ENCODE assay signal across 7 cellular contexts in genomic region chr4:20251061-20251795, GRCh38. TPM values are rescaled to one million over a fixed set of nuclear protein-coding genes. Genes with fewer than 3 reads are reported as not detected.
A peak's percentile ranks its signal among the peaks of the same experiment; 100 is the strongest.
DNase-seq lines count a peak whose midpoint lies in the region; ATAC-seq and TF ChIP-seq lines count a peak whose summit lies in the region.

No MANE protein-coding gene starts in this region.

- H3K4me1 ChIP-seq in HUES64 (ENCODE audit: insufficient read depth, low read length) (peaks cover 21% of the 10 kb centered on the region), endodermal cell (ENCODE audit: control insufficient read depth, insufficient read depth, low read length) (peaks cover 6% of the 10 kb centered on the region), psoas muscle (peaks cover 4% of the 10 kb centered on the region)

- H3K9me3 ChIP-seq in HUES64 (ENCODE audit: insufficient read depth, low read depth, low read length) (no peaks in the 10 kb centered on the region), endodermal cell (ENCODE audit: control insufficient read depth, low read length) (no peaks in the 10 kb centered on the region), psoas muscle (no peaks in the 10 kb centered on the region)

- TF ChIP-seq CTCF in endodermal cell (conservative IDR thresholded peaks at IDR 0.05) (no peak), psoas muscle (IDR thresholded peaks at IDR 0.05) (no peak)

- 4% methylated on average over 33 of the region's 35 CpGs for WGBS in HUES64
- 6 to 8% methylated on average over 14 to 35 of the region's 35 CpGs for WGBS in endodermal cell (ENCODE audit: insufficient coverage in 1 of 2, insufficient read length in 1 of 2), 2 experiments
- WGBS in psoas muscle, 3 donors = 3 to 5% (median 5%) methylated on average over 21 to 35 of the region's 35 CpGs

- H3K9me3 Mint-ChIP-seq in endodermal cell = no peaks in the 10 kb centered on the region

- peak overlapping the region; percentile 75 for H3K4me3 ChIP-seq in HUES64 (ENCODE audit: low read length)
- peak overlapping the region; percentile 80 for H3K4me3 ChIP-seq in endodermal cell (ENCODE audit: low read length)
- H3K4me3 ChIP-seq in psoas muscle = peak overlapping the region; percentile 77

- H3K27me3 Mint-ChIP-seq in endodermal cell (ENCODE audit: insufficient read depth) = peaks cover 66% of the 10 kb centered on the region

- H3K9ac ChIP-seq in HUES64 (ENCODE audit: low read depth, low read length) (peak overlapping the region; percentile 70), endodermal cell (ENCODE audit: extremely low read depth, low read length, poor library complexity, severe bottlenecking) (peak overlapping the region; percentile 28)

- ATAC-seq in GM19395 (IDR thresholded peaks at IDR 0.05; ENCODE audit: unreplicated experiment) (peak; percentile 15), psoas muscle (peak in 1 of 4 donors; percentile 19)

- peaks cover 33% of the 10 kb centered on the region for H3K4me1 Mint-ChIP-seq in endodermal cell

- no peaks in the 10 kb centered on the region for H3K36me3 Mint-ChIP-seq in endodermal cell (ENCODE audit: low read depth)

- H3K27ac ChIP-seq in HUES64 (ENCODE audit: low read depth, low read length) (no peak overlapping the region), endodermal cell (ENCODE audit: low read depth, low read length) (no peak overlapping the region), psoas muscle (peak overlapping the region; percentile 64)

- no peaks in the 10 kb centered on the region for H3K36me3 ChIP-seq in HUES64 (ENCODE audit: insufficient read depth, low read length)
- no peaks in the 10 kb centered on the region for H3K36me3 ChIP-seq in endodermal cell (ENCODE audit: control insufficient read depth, insufficient read depth, low read length)
- no peaks in the 10 kb centered on the region for H3K36me3 ChIP-seq in psoas muscle (ENCODE audit: insufficient read depth in 1 of 2, low read depth in 1 of 2)

- no peak for DNase-seq in endodermal cell
- no peak for DNase-seq in psoas muscle
- DNase-seq in iPS-NIHi7 (ENCODE audit: extremely low spot score) = no peak
- DNase-seq in NCI-H524 treated with DMSO at 0.1 percent for 48 hours (lab: John Stamatoyannopoulos, UW) = no peak
- DNase-seq in germinal center (ENCODE audit: low spot score) = no peak

- intact Hi-C loops in psoas muscle (cut with DNase I) = no loop called here

- H3K27me3 ChIP-seq in HUES64 (ENCODE audit: insufficient read depth, low read length) (peaks cover 66% of the 10 kb centered on the region), endodermal cell (ENCODE audit: control insufficient read depth, insufficient read depth, low read length, poor library complexity, severe bottlenecking) (peaks cover 58% of the 10 kb centered on the region), psoas muscle (ENCODE audit: insufficient read depth in 3 of 3, low read length in 2 of 3) (peaks cover 0 to 35% (median 21%) of the 10 kb centered on the region in 3 donors)

- peak overlapping the region; percentile 66 for H3K4me3 Mint-ChIP-seq in endodermal cell

- no peak overlapping the region for H3K27ac Mint-ChIP-seq in endodermal cell

RNA-seq across cellular contexts. Expression of gene SLIT2, which starts 0.5 kb away (rescaled TPM):
- polyA plus RNA-seq in HUES64 (2013, experiment 1 of 2) = 12.5 TPM
- polyA plus RNA-seq in HUES64 (2013, experiment 2 of 2) = 23.1 TPM
- total RNA-seq in endodermal cell (1 to 10 TPM; 3.4 to 3.5 TPM), psoas muscle (1 to 10 TPM; 4.7 to 9.0 (median 6.1) TPM)
- polyA plus RNA-seq in endodermal cell (2013, experiment 1 of 2) = 44.3 TPM
- polyA plus RNA-seq in endodermal cell (2013, experiment 2 of 2) = 45.7 TPM
- 1 to 10 TPM in 2 of 3 donors, under 1 TPM in 1; 0.22 to 2.5 (median 1.4) TPM for polyA plus RNA-seq in psoas muscle
